ENCODE assay signal across 8 cellular contexts in genomic region chr3:130850044-130850797, GRCh38. TPM values are rescaled to one million over a fixed set of nuclear protein-coding genes. Genes with fewer than 3 reads are reported as not detected.
DNase-seq lines count a peak whose midpoint lies in the region; ATAC-seq, FAIRE-seq and TF ChIP-seq lines count a peak whose summit lies in the region.

No MANE protein-coding gene starts in this region.

- no peak overlapping the region for H2BK15ac ChIP-seq in neuronal stem cell (ENCODE audit: low read length)

- H3K79me1 ChIP-seq in neuronal stem cell (ENCODE audit: low read depth, low read length) = no peaks in the 10 kb centered on the region

- H3K4me1 ChIP-seq in neuronal stem cell (ENCODE audit: control insufficient read depth in 2 of 2, insufficient read depth in 1 of 2, low read depth in 1 of 2, low read length in 2 of 2) (peaks cover 8% of the 10 kb centered on the region in 2 donors), esophagus muscularis mucosa (peaks cover 11 to 30% (median 16%) of the 10 kb centered on the region in 4 donors)

- no peak overlapping the region for H3K4ac ChIP-seq in neuronal stem cell (ENCODE audit: low read length)

- H4K8ac ChIP-seq in neuronal stem cell (ENCODE audit: low read depth, low read length) = no peak overlapping the region

- no peak overlapping the region for H3K9ac ChIP-seq in neuronal stem cell (ENCODE audit: low read depth, low read length, poor library complexity)

- H3K9me3 ChIP-seq in neuronal stem cell (replicated peaks in 1 of 2; ENCODE audit: control insufficient read depth in 2 of 2, insufficient read depth in 1 of 2, low read depth in 1 of 2, low read length in 2 of 2) (no peaks in the 10 kb centered on the region), esophagus muscularis mucosa (no peaks in the 10 kb centered on the region)

- ATAC-seq in GM21737 (IDR thresholded peaks at IDR 0.05; ENCODE audit: unreplicated experiment) = peak; percentile 69

- no peak overlapping the region for H3K23ac ChIP-seq in neuronal stem cell (ENCODE audit: low read depth, low read length, poor library complexity)

- H3K4me2 ChIP-seq in neuronal stem cell (ENCODE audit: insufficient read depth, low read length, poor library complexity, severe bottlenecking) = no peak overlapping the region

- WGBS in neuronal stem cell (ENCODE audit: extremely low coverage in 2 of 2, insufficient read length in 2 of 2, insufficient replicate concordance in 1 of 2), 2 donors = no CpG with 5 or more reads among the region's 8 CpGs
- WGBS in esophagus muscularis mucosa = 35% methylated on average over 8 of the region's 8 CpGs

- H3K27me3 ChIP-seq in neuronal stem cell (ENCODE audit: control insufficient read depth in 3 of 3, insufficient read depth in 3 of 3, low read depth in 1 of 3, low read length in 3 of 3) (peaks cover 0 to 27% (median 0%) of the 10 kb centered on the region in 3 experiments), esophagus muscularis mucosa (no peaks in the 10 kb centered on the region)

- no peak overlapping the region for H4K91ac ChIP-seq in neuronal stem cell (ENCODE audit: low read depth, low read length, poor library complexity)

- no peak overlapping the region for H2BK5ac ChIP-seq in neuronal stem cell (ENCODE audit: low read length)

- no peak for TF ChIP-seq EP300 in esophagus muscularis mucosa (IDR thresholded peaks at IDR 0.05)

- H3K4me3 ChIP-seq in neuronal stem cell (ENCODE audit: low read length in 2 of 2) (no peak overlapping the region), esophagus muscularis mucosa (peak overlapping the region in 2 of 4 donors; percentile 6 to 12)

- H3K36me3 ChIP-seq in neuronal stem cell (replicated peaks in 1 of 2; ENCODE audit: control insufficient read depth in 2 of 2, insufficient read depth in 2 of 2, low read length in 2 of 2) = no peaks in the 10 kb centered on the region
- H3K36me3 ChIP-seq in esophagus muscularis mucosa = no peaks in the 10 kb centered on the region

- H2AFZ ChIP-seq in neuronal stem cell (ENCODE audit: low read length) = peak overlapping the region; percentile 38

- no peak overlapping the region for H2AK5ac ChIP-seq in neuronal stem cell (ENCODE audit: low read depth, low read length)

- H3K14ac ChIP-seq in neuronal stem cell (ENCODE audit: low read length) = no peak overlapping the region

- H3K27ac ChIP-seq in neuronal stem cell (replicated peaks; ENCODE audit: low read length) (no peak overlapping the region), esophagus muscularis mucosa (replicated peaks in 1 of 4) (peak overlapping the region in 1 of 4 donors; percentile 34)

- TF ChIP-seq POLR2A in esophagus muscularis mucosa (IDR thresholded peaks at IDR 0.05; ENCODE audit: low read depth) = no peak

- H2BK120ac ChIP-seq in neuronal stem cell (ENCODE audit: low read depth, low read length) = no peak overlapping the region

- POLR2A ChIA-PET in GM10248 (lab: Yijun Ruan, JAX) = interaction anchor here (1.1 to 2.3 kb wide), 3 partner anchors 9 to 44 kb away, joined by 3 to 11 read pairs (median 3); partner anchors contain the start of gene ATP2C1

- CTCF ChIA-PET in GM10248 (lab: Yijun Ruan, JAX) = interaction anchor here (0.8 to 4.9 kb wide), 10 partner anchors 9 to 91 kb away, joined by 3 to 32 read pairs (median 3); partner anchors contain the start of gene ATP2C1

- DNase-seq in GM10248 (ENCODE audit: extremely low spot score) = peak; percentile 42
- DNase-seq in LHCN-M2 (ENCODE audit: low read depth) = peak; percentile 22
- DNase-seq in T-helper 22 cell (ENCODE audit: low read depth) = peak; percentile 27
- peak; percentile 16 for DNase-seq in dedifferentiated amniotic fluid mesenchymal stem cell (ENCODE audit: extremely low spot score)
- DNase-seq in neuronal stem cell (ENCODE audit: low spot score) = no peak
- no peak for DNase-seq in esophagus muscularis mucosa (ENCODE audit: extremely low spot score)
- DNase-seq in D721Med (ENCODE audit: insufficient read length, low spot score) = no peak

- H3K18ac ChIP-seq in neuronal stem cell (ENCODE audit: low read length) = no peak overlapping the region

- no peak overlapping the region for H2BK12ac ChIP-seq in neuronal stem cell (ENCODE audit: low read length)

- intact Hi-C loops in esophagus muscularis mucosa (cut with DNase I) = no loop called here

- no peak for FAIRE-seq in D721Med (lab: Jason Lieb, UNC)

- TF ChIP-seq CTCF in GM10248 (IDR thresholded peaks at IDR 0.05; ENCODE audit: control extremely low read depth, extremely low read depth, low read depth, missing control alignments) = no peak
- TF ChIP-seq CTCF in esophagus muscularis mucosa (IDR thresholded peaks at IDR 0.05) = no peak
- no peak for TF ChIP-seq CTCF in D721Med (IDR thresholded peaks at IDR 0.05; ENCODE audit: insufficient read depth, missing control alignments)

RNA-seq across cellular contexts. Expression of gene ATP2C1, which starts 43.7 kb away (rescaled TPM):
- total RNA-seq in LHCN-M2 (2014; rRNA removed) (59.2 and 59.8 TPM in 2 replicates), esophagus muscularis mucosa (10 to 100 TPM; 32.1 to 52.3 (median 35.0) TPM)
- polyA plus RNA-seq in LHCN-M2 (2012) = 32.1 TPM
- polyA plus RNA-seq in neuronal stem cell (2013, experiment 1 of 2) = 36.4 TPM
- polyA plus RNA-seq in neuronal stem cell (2013, experiment 2 of 2) = 39.2 TPM

Comparison
In these comparisons a context has a peak if more than half of its experiments do, and no peak if none do; other contexts are left out.
1. DNase-seq: peak in GM10248 (single experiment), LHCN-M2 (single experiment), T-helper 22 cell (single experiment) and dedifferentiated amniotic fluid mesenchymal stem cell (single experiment); none in neuronal stem cell (single experiment), esophagus muscularis mucosa (single experiment) and D721Med (single experiment).